Comparison of ENCODE assay signal across 21 cellular contexts in genomic region chrX:131405497-131405896, GRCh38.
DNase-seq lines count a peak whose midpoint lies in the region; ATAC-seq and TF ChIP-seq lines count a peak whose summit lies in the region.
"Had no signal": no experiment of that assay in that cellular context is flagged by ENCODE, and none has a peak within 500 bp of the region (broad histone marks: within the 10 kb centered on the region; RNA-seq: fewer than 3 reads in every experiment).

No MANE protein-coding gene starts in this region.

- peaks cover 47% of the 10 kb centered on the region for H3K4me1 Mint-ChIP-seq in WTC11
- H3K4me1 Mint-ChIP-seq in neural crest cell, result peaks cover 4% of the 10 kb centered on the region
- H3K4me1 Mint-ChIP-seq in osteocyte (ENCODE audit: unreplicated experiment), result no peaks in the 10 kb centered on the region
- H3K4me1 Mint-ChIP-seq: CD14-positive monocyte; central memory CD8-positive, alpha-beta T cell had no signal

- no peaks in the 10 kb centered on the region for H3K27me3 Mint-ChIP-seq in WTC11 (ENCODE audit: low read depth)
- H3K27me3 Mint-ChIP-seq in neural crest cell (ENCODE audit: low read depth), result no peaks in the 10 kb centered on the region
- H3K27me3 Mint-ChIP-seq in osteocyte (ENCODE audit: unreplicated experiment), result no peaks in the 10 kb centered on the region
- H3K27me3 Mint-ChIP-seq: central memory CD8-positive, alpha-beta T cell had no signal

- peak; percentile 14 for DNase-seq in DMS 273 (lab: John Stamatoyannopoulos, UW; ENCODE audit: unreplicated experiment)
- no peak for DNase-seq in DMS 273 treated with DMSO at 0.1 percent for 48 hours (lab: John Stamatoyannopoulos, UW)
- no peak for DNase-seq in WTC11 (ENCODE audit: low spot score)
- no peak for DNase-seq in neural crest cell (ENCODE audit: low read depth, low spot score)
- no peak for DNase-seq in osteocyte (ENCODE audit: extremely low spot score, unreplicated experiment)
- DNase-seq in nucleus accumbens (lab: John Stamatoyannopoulos, UW), result no peak
- DNase-seq: activated CD4-positive, CD25-positive, alpha-beta regulatory T cell treated with anti-CD3 and anti-CD28 coated beads, Interleukin-2, amount 50 U/mL, for 72 hours; activated CD8-positive, alpha-beta memory T cell treated with anti-CD3 and anti-CD28 coated beads, Interleukin-2, amount 50 U/mL, for 4 hours; DMS79 treated with DMSO at 0.1 percent for 48 hours; effector memory CD4-positive, alpha-beta T cell; kidney glomerular epithelial cell; NCI-H345; Right ventricle myocardium superior; stimulated activated CD4-positive, alpha-beta T cell treated with anti-CD3 and anti-CD28 coated beads, Interleukin-15, amount 100 ng/mL, for 24 hours; stimulated activated naive CD8-positive, alpha-beta T cell treated with anti-CD3 and anti-CD28 coated beads, Interleukin-15, Interleukin-2, amounts not matched to agents 100 U/mL and 50 U/mL, for 24 hours; upper lobe of left lung had no signal

- H3K9me3 Mint-ChIP-seq in WTC11 (no peaks in the 10 kb centered on the region), neural crest cell (no peaks in the 10 kb centered on the region), osteocyte (ENCODE audit: unreplicated experiment) (no peaks in the 10 kb centered on the region)
- H3K9me3 Mint-ChIP-seq: CD14-positive monocyte; central memory CD8-positive, alpha-beta T cell; mesothelial cell of epicardium had no signal

- ATAC-seq in HG03159 (IDR thresholded peaks at IDR 0.05; ENCODE audit: unreplicated experiment), result peak; percentile 84
- ATAC-seq in WTC11, result peak; percentile 86
- no peak for ATAC-seq in GM19455 (IDR thresholded peaks at IDR 0.05; ENCODE audit: unreplicated experiment)
- ATAC-seq: stimulated activated naive CD8-positive, alpha-beta T cell treated with anti-CD3 and anti-CD28 coated beads, Interleukin-15, Interleukin-2, amounts not matched to agents 100 U/mL and 50 U/mL, for 24 hours had no signal

- POLR2A ChIA-PET in WTC11 (lab: Charles Lee), result no interaction called here

- H3K4me3 Mint-ChIP-seq in WTC11 (no peak overlapping the region), neural crest cell (no peak overlapping the region), osteocyte (ENCODE audit: unreplicated experiment) (no peak overlapping the region)
- H3K4me3 Mint-ChIP-seq: CD14-positive monocyte; central memory CD8-positive, alpha-beta T cell; mesothelial cell of epicardium had no signal

- CTCF ChIA-PET in WTC11 (lab: Charles Lee), result no interaction called here

- H3K36me3 Mint-ChIP-seq in WTC11 (no peaks in the 10 kb centered on the region), neural crest cell (ENCODE audit: low read depth) (no peaks in the 10 kb centered on the region), osteocyte (ENCODE audit: unreplicated experiment) (no peaks in the 10 kb centered on the region)
- H3K36me3 Mint-ChIP-seq: CD14-positive monocyte, mesothelial cell of epicardium had no signal

- TF ChIP-seq CTCF in WTC11 (IDR thresholded peaks at IDR 0.05), result no peak
- TF ChIP-seq CTCF in neural crest cell (conservative IDR thresholded peaks at IDR 0.05), result peak; percentile 29
- no peak for TF ChIP-seq CTCF in osteocyte (IDR thresholded peaks at IDR 0.05)

- no peak overlapping the region for H3K27ac Mint-ChIP-seq in WTC11
- H3K27ac Mint-ChIP-seq in neural crest cell (ENCODE audit: unreplicated experiment), result no peak overlapping the region
- H3K27ac Mint-ChIP-seq in osteocyte (ENCODE audit: unreplicated experiment), result no peak overlapping the region
- H3K27ac Mint-ChIP-seq: CD14-positive monocyte, mesothelial cell of epicardium had no signal

TF ChIP-seq in WTC11, 78 proteins besides CTCF, POLR2A, EP300 and RAD21:
- TF ChIP-seq ZNF138 (CRISPR knock-in tag; conservative IDR thresholded peaks at IDR 0.05) (no peak), PRRX2 (CRISPR knock-in tag; IDR thresholded peaks at IDR 0.05) (no peak), MYBL2 (CRISPR knock-in tag; IDR thresholded peaks at IDR 0.05) (no peak), TEAD4 (CRISPR knock-in tag; IDR thresholded peaks at IDR 0.05) (no peak), ZNF232 (CRISPR knock-in tag; IDR thresholded peaks at IDR 0.05) (no peak), FOXK1 (CRISPR knock-in tag; IDR thresholded peaks at IDR 0.05) (no peak), GABPB1 (CRISPR knock-in tag; IDR thresholded peaks at IDR 0.05) (no peak), GRHL2 (CRISPR knock-in tag; IDR thresholded peaks at IDR 0.05; ENCODE audit: insufficient replicate concordance, severe bottlenecking) (no peak), ARID4B (CRISPR knock-in tag; IDR thresholded peaks at IDR 0.05; ENCODE audit: borderline replicate concordance) (no peak), TEAD1 (CRISPR knock-in tag; IDR thresholded peaks at IDR 0.05) (no peak), STAT6 (CRISPR knock-in tag; conservative IDR thresholded peaks at IDR 0.05; ENCODE audit: low read depth) (no peak)
- TF ChIP-seq, protein P1, sequence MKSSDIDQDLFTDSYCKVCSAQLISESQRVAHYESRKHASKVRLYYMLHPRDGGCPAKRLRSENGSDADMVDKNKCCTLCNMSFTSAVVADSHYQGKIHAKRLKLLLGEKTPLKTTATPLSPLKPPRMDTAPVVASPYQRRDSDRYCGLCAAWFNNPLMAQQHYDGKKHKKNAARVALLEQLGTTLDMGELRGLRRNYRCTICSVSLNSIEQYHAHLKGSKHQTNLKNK (CRISPR knock-in tag; IDR thresholded peaks at IDR 0.05), result no peak
